ENCODE assay signal across 9 cellular contexts in the genomic region with DNA sequence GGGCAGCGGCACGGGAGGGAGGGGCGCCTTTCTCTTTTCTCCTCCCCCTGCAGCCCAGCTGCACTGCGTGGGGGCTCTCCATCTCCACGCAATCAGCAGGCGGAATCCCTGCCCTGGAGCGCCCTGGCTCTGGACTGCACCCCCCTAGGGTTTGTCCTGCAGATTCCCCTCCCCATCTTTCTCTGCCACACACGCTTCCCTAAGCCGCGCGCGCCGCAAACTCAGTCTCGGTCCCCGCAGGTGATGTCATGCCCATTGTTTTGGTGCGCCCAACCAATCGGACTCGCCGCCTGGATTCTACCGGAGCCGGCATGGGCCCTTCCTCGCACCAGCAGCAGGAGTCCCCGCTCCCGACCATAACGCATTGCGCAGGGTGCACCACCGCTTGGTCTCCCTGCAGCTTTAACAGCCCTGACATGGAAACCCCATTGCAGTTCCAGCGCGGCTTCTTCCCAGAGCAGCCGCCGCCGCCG. TPM values are rescaled to one million over a fixed set of nuclear protein-coding genes. Genes with fewer than 3 reads are reported as not detected.
DNase-seq lines count a peak whose midpoint lies in the region; ATAC-seq and TF ChIP-seq lines count a peak whose summit lies in the region.
"Had no signal": no experiment of that assay in that cellular context is flagged by ENCODE, and none has a peak within 500 bp of the region (broad histone marks: within the 10 kb centered on the region; RNA-seq: fewer than 3 reads in every experiment).

A gene (plus strand): TSS at position 347 of the 473 bp plus-strand sequence. CDS start 70 bp downstream, at position 417.

- in situ Hi-C loops in mammary epithelial cell (cut with MboI; ENCODE audit: low sequenced_read_pairs in 2 of 2) = no loop called here

- BruUV-seq in mammary epithelial cell (replicated peaks; lab: Mats Ljungman, UMichigan) = no TSS peak

- H3K36me3 Mint-ChIP-seq in activated naive CD4-positive, alpha-beta T cell treated with anti-CD3 and anti-CD28 coated beads for 36 hours (ENCODE audit: low read depth) = no peaks in the 10 kb centered on the region

- dilution Hi-C loops in mammary epithelial cell (cut with HindIII; ENCODE audit: low sequenced_read_pairs) = no loop called here

- peaks cover 45% of the 10 kb centered on the region for H3K27me3 Mint-ChIP-seq in activated naive CD4-positive, alpha-beta T cell treated with anti-CD3 and anti-CD28 coated beads for 36 hours (ENCODE audit: low read depth)

- no peak within 1 kb of the TSS for H3K27ac ChIP-seq in mammary epithelial cell (ENCODE audit: insufficient read depth, low read depth, low read length)
- no peak within 1 kb of the TSS for H3K27ac ChIP-seq in skin epidermis
- H3K27ac ChIP-seq: epithelial cell of prostate had no signal

- no peaks in the 10 kb centered on the region for H3K9me3 Mint-ChIP-seq in activated naive CD4-positive, alpha-beta T cell treated with anti-CD3 and anti-CD28 coated beads for 36 hours

- H3K4me3 Mint-ChIP-seq in activated naive CD4-positive, alpha-beta T cell treated with anti-CD3 and anti-CD28 coated beads for 36 hours = peak within 1 kb of the TSS; percentile 59

- peaks cover 8% of the 10 kb centered on the region for H3K4me1 Mint-ChIP-seq in activated naive CD4-positive, alpha-beta T cell treated with anti-CD3 and anti-CD28 coated beads for 36 hours (ENCODE audit: low read depth)

- no peak within 1 kb of the TSS for H3K27ac Mint-ChIP-seq in activated naive CD4-positive, alpha-beta T cell treated with anti-CD3 and anti-CD28 coated beads for 36 hours

- ATAC-seq in HG03103 (IDR thresholded peaks at IDR 0.05; ENCODE audit: low read depth, unreplicated experiment) (peak; percentile 42), omental fat pad (ENCODE audit: low FRiP score) (no peak)

- H3K9me3 ChIP-seq in mammary epithelial cell (replicated peaks; ENCODE audit: insufficient read depth, low read length) = no peaks in the 10 kb centered on the region

- H4K20me1 ChIP-seq in mammary epithelial cell (ENCODE audit: insufficient read depth, low read length) = peaks cover 3% of the 10 kb centered on the region

- CTCF ChIA-PET in activated naive CD4-positive, alpha-beta T cell treated with anti-CD3 and anti-CD28 coated beads for 36 hours (lab: Charles Lee) = no interaction called here
- CTCF ChIA-PET in mammary epithelial cell (lab: Charles Lee; ENCODE audit: low non-redundant PET) = no interaction called here

- no peaks in the 10 kb centered on the region for H3K36me3 ChIP-seq in mammary epithelial cell (ENCODE audit: insufficient read depth, low read length)

- peaks cover 37% of the 10 kb centered on the region for H3K27me3 ChIP-seq in mammary epithelial cell (ENCODE audit: insufficient read depth, low read length)

- H3K4me2 ChIP-seq in mammary epithelial cell (ENCODE audit: insufficient read depth, low read depth, low read length) = peak within 1 kb of the TSS; percentile 55

- no peaks in the 10 kb centered on the region for H3K79me2 ChIP-seq in mammary epithelial cell (ENCODE audit: insufficient read depth, low read length)

- TF ChIP-seq CTCF in mammary epithelial cell (conservative IDR thresholded peaks at IDR 0.05 in 1 of 2, IDR thresholded peaks at IDR 0.05 in 1 of 2; ENCODE audit: extremely low read depth in 1 of 2, insufficient read depth in 1 of 2, low read depth in 1 of 2, low read length in 2 of 2) = no peak
- no peak for TF ChIP-seq CTCF in omental fat pad (IDR thresholded peaks at IDR 0.05)

- 3% methylated on average over 20 of the region's 33 CpGs for WGBS in mammary epithelial cell (ENCODE audit: low coverage, missing lambda C conversion rate)

- peak within 1 kb of the TSS; percentile 33 for H2AFZ ChIP-seq in mammary epithelial cell (ENCODE audit: low read depth, low read length)

- H3K4me3 ChIP-seq in mammary epithelial cell (replicated peaks in 1 of 3; ENCODE audit: insufficient read depth in 1 of 3, low read depth in 2 of 3, low read length in 3 of 3) (peak within 1 kb of the TSS in 2 of 3 experiments; percentile 20 to 22), skin epidermis (peak within 1 kb of the TSS; percentile 30 to 55 (median 43))

- DNase-seq in activated naive CD4-positive, alpha-beta T cell treated with anti-CD3 and anti-CD28 coated beads for 36 hours = no peak
- no peak for DNase-seq in activated naive CD4-positive, alpha-beta T cell treated with Interleukin-2 at 50 U/mL for 16 hours
- peak; percentile 79 for DNase-seq in NCI-H526 treated with DMSO at 0.1 percent for 48 hours (lab: John Stamatoyannopoulos, UW)
- peak; percentile 39 for DNase-seq in mammary epithelial cell
- peak; percentile 83 for DNase-seq in iPS-NIHi7 (ENCODE audit: extremely low spot score)
- no peak for DNase-seq in omental fat pad (ENCODE audit: low spot score)

- no peak within 1 kb of the TSS for H3K9ac ChIP-seq in mammary epithelial cell (ENCODE audit: insufficient read depth, low read length)

- intact Hi-C loops in activated naive CD4-positive, alpha-beta T cell treated with anti-CD3 and anti-CD28 coated beads for 36 hours (cut with micrococcal nuclease) = no loop called here
- intact Hi-C loops in mammary epithelial cell (cut with micrococcal nuclease) = loop anchor here (5.0 kb wide), 1 partner anchor 706 kb away; no protein-coding TSS in a partner anchor

- H3K4me1 ChIP-seq in mammary epithelial cell (ENCODE audit: insufficient read depth, low read length) = peaks cover 6% of the 10 kb centered on the region

RNA-seq across cellular contexts. Expression of the gene that starts here (rescaled TPM):
- total RNA-seq in activated naive CD4-positive, alpha-beta T cell treated with anti-CD3 and anti-CD28 coated beads for 36 hours = not detected
- total RNA-seq in mammary epithelial cell = not detected
- polyA plus RNA-seq in mammary epithelial cell = not detected
- polyA minus RNA-seq in mammary epithelial cell = not detected
- 1 to 10 TPM in 1 of 4 donors, under 1 TPM in 2, not detected in 1; 0.19 to 1.4 (median 0.19) TPM for total RNA-seq in omental fat pad

Comparison
In these comparisons a context has a peak if more than half of its experiments do, and no peak if none do; other contexts are left out.
1. Peak in DNase-seq, H3K4me3 ChIP-seq and H3K4me2 ChIP-seq in mammary epithelial cell; RNA of the gene not detected or under 1 TPM.
2. DNase-seq: peak in NCI-H526 treated with DMSO at 0.1 percent for 48 hours (single experiment) and iPS-NIHi7 (single experiment); none in activated naive CD4-positive, alpha-beta T cell treated with anti-CD3 and anti-CD28 coated beads for 36 hours (single experiment), activated naive CD4-positive, alpha-beta T cell treated with Interleukin-2 at 50 U/mL for 16 hours (single experiment) and omental fat pad (single experiment).